Comparison of ENCODE assay signal across 22 cellular contexts in genomic region chr3:66415867-66416428, GRCh38.
DNase-seq lines count a peak whose midpoint lies in the region; ATAC-seq, FAIRE-seq and TF ChIP-seq lines count a peak whose summit lies in the region.
"Had no signal": no experiment of that assay in that cellular context is flagged by ENCODE, and none has a peak within 500 bp of the region (broad histone marks: within the 10 kb centered on the region; RNA-seq: fewer than 3 reads in every experiment).

No MANE protein-coding gene starts in this region.

- H3K4me1 Mint-ChIP-seq in WTC11 (peaks cover 55% of the 10 kb centered on the region), nephron progenitor cell (peaks cover 67% of the 10 kb centered on the region), endothelial cell (ENCODE audit: unreplicated experiment) (peaks cover 29% of the 10 kb centered on the region)
- H3K4me1 Mint-ChIP-seq: memory B cell had no signal

- H3K36me3 ChIP-seq in cardiac muscle cell, result no peaks in the 10 kb centered on the region
- peaks cover 0 to 12% (median 0%) of the 10 kb centered on the region in 4 donors for H3K36me3 ChIP-seq in transverse colon

- in situ Hi-C loops in transverse colon (cut with MboI; ENCODE audit: low pct_ligation_motif_present in 1 of 4, low pct_unique_long_range_greater_than_20kb in 1 of 4, low sequenced_read_pairs in 3 of 4) (loop anchor here in 1 of 4 donors (25.0 kb wide), 1 partner anchor 396 kb away; no protein-coding TSS in a partner anchor), GM13976 (cut with MboI; ENCODE audit: low sequenced_read_pairs, unreplicated experiment) (no loop called here)

- H3K27ac ChIP-seq in cardiac muscle cell, result peak overlapping the region; percentile 67
- peak overlapping the region; percentile 61 to 87 (median 69) for H3K27ac ChIP-seq in transverse colon
- H3K27ac ChIP-seq: hepatocyte had no signal

- CTCF ChIA-PET in WTC11 (lab: Charles Lee), result interaction anchor here (2.2 kb wide), 1 partner anchor 8 kb away, joined by 9 read pairs; no protein-coding TSS in a partner anchor

- TF ChIP-seq POLR2A in transverse colon (IDR thresholded peaks at IDR 0.05), result no peak
- TF ChIP-seq POLR2A in H54 (IDR thresholded peaks at IDR 0.05; ENCODE audit: low read depth, low read length), result no peak

- H3K9me3 ChIP-seq in cardiac muscle cell (ENCODE audit: low read depth) (no peaks in the 10 kb centered on the region), transverse colon (no peaks in the 10 kb centered on the region)
- H3K9me3 ChIP-seq: Caco-2 had no signal

- H3K27ac Mint-ChIP-seq in WTC11 (peak overlapping the region; percentile 39), nephron progenitor cell (peak overlapping the region; percentile 85), endothelial cell (ENCODE audit: unreplicated experiment) (no peak overlapping the region)
- H3K27ac Mint-ChIP-seq: activated CD4-positive, alpha-beta T cell treated with anti-CD3 and anti-CD28 coated beads, Interleukin-2, amount 10 ng/mL, durations not matched to agents 7 days and 5 days; HFFc6; memory B cell had no signal

- H3K27me3 ChIP-seq in cardiac muscle cell (no peaks in the 10 kb centered on the region), transverse colon (no peaks in the 10 kb centered on the region)
- H3K27me3 ChIP-seq: hepatocyte had no signal

- TF ChIP-seq CTCF in WTC11 (IDR thresholded peaks at IDR 0.05) (no peak), cardiac muscle cell (IDR thresholded peaks at IDR 0.05; ENCODE audit: low read depth, low read length) (no peak), nephron progenitor cell (IDR thresholded peaks at IDR 0.05) (no peak), transverse colon (IDR thresholded peaks at IDR 0.05) (no peak), endothelial cell (IDR thresholded peaks at IDR 0.05; ENCODE audit: unreplicated experiment) (no peak), GM13976 (IDR thresholded peaks at IDR 0.05; ENCODE audit: borderline replicate concordance, control extremely low read depth, extremely low read depth, insufficient read depth, missing control alignments) (no peak)

- H3K4me1 ChIP-seq in cardiac muscle cell (ENCODE audit: low read depth) (peaks cover 22% of the 10 kb centered on the region), transverse colon (peaks cover 20 to 60% (median 33%) of the 10 kb centered on the region in 4 donors)

- DNase-seq in WTC11 (ENCODE audit: low spot score) (no peak), cardiac muscle cell (ENCODE audit: low read depth in 1 of 2, low spot score in 1 of 2) (peak in 1 of 2 donors; percentile 40), nephron progenitor cell (no peak), transverse colon (no peak), endothelial cell (ENCODE audit: low spot score) (no peak), GM13976 (ENCODE audit: low spot score) (no peak), H54 (ENCODE audit: insufficient read length, low spot score) (no peak)
- DNase-seq: activated CD4-positive, alpha-beta T cell treated with anti-CD3 and anti-CD28 coated beads, Interleukin-2, amount 10 ng/mL, durations not matched to agents 7 days and 5 days; activated CD8-positive, alpha-beta memory T cell treated with anti-CD3 and anti-CD28 coated beads, Interleukin-2, amount 50 U/mL, for 4 hours; activated naive CD4-positive, alpha-beta T cell treated with Interleukin-2 at 50 U/mL for 16 hours; anterior cingulate cortex; HFFc6; NCI-H1105; NCI-H2081 treated with DMSO at 0.1 percent for 48 hours; NCI-H524 treated with DMSO at 0.1 percent for 48 hours; SW 1271 had no signal

- ATAC-seq in WTC11, result no peak

- no peak for FAIRE-seq in H54 (lab: Jason Lieb, UNC)
- FAIRE-seq: HTR-8/SVneo, islet of Langerhans had no signal

- H3K4me3 Mint-ChIP-seq in WTC11, result no peak overlapping the region
- H3K4me3 Mint-ChIP-seq in nephron progenitor cell, result no peak overlapping the region
- H3K4me3 Mint-ChIP-seq in endothelial cell (ENCODE audit: unreplicated experiment), result no peak overlapping the region
- H3K4me3 Mint-ChIP-seq: activated CD4-positive, alpha-beta T cell treated with anti-CD3 and anti-CD28 coated beads, Interleukin-2, amount 10 ng/mL, durations not matched to agents 7 days and 5 days; HFFc6; memory B cell; nephron had no signal

- H3K36me3 Mint-ChIP-seq in WTC11 (peaks cover 86% of the 10 kb centered on the region), nephron progenitor cell (ENCODE audit: low read depth) (peaks cover 61% of the 10 kb centered on the region), endothelial cell (ENCODE audit: low read depth, unreplicated experiment) (peaks cover 49% of the 10 kb centered on the region)

- intact Hi-C loops in transverse colon (cut with DNase I; ENCODE audit: low total_unique reads), result loop anchor here (2.0 to 10.0 kb wide), 3 partner anchors 41 to 289 kb away; no protein-coding TSS in a partner anchor

- no peak overlapping the region for H3K4me3 ChIP-seq in cardiac muscle cell
- H3K4me3 ChIP-seq in transverse colon, result no peak overlapping the region
- H3K4me3 ChIP-seq: hepatocyte had no signal

- TF ChIP-seq EP300 in transverse colon (IDR thresholded peaks at IDR 0.05; ENCODE audit: low read depth), result no peak

- POLR2A ChIA-PET in WTC11 (lab: Charles Lee), result no interaction called here

- WGBS in transverse colon (ENCODE audit: low coverage in 1 of 2), 2 donors, result 50 to 63% methylated on average over 2 to 5 of the region's 5 CpGs

- H3K9me3 Mint-ChIP-seq in WTC11 (peaks cover 12% of the 10 kb centered on the region), nephron progenitor cell (peaks cover 22% of the 10 kb centered on the region), endothelial cell (ENCODE audit: unreplicated experiment) (peaks cover 12% of the 10 kb centered on the region)

- peaks cover under 1% of the 10 kb centered on the region; the same call in 1 of the 2 replicates for H3K27me3 Mint-ChIP-seq in WTC11 (ENCODE audit: low read depth)
- peaks cover 7% of the 10 kb centered on the region for H3K27me3 Mint-ChIP-seq in nephron progenitor cell (ENCODE audit: low read depth, poor library complexity)
- H3K27me3 Mint-ChIP-seq in endothelial cell (ENCODE audit: unreplicated experiment), result no peaks in the 10 kb centered on the region
- H3K27me3 Mint-ChIP-seq: activated CD4-positive, alpha-beta T cell treated with anti-CD3 and anti-CD28 coated beads, Interleukin-2, amount 10 ng/mL, durations not matched to agents 7 days and 5 days; memory B cell had no signal

TF ChIP-seq in WTC11, 78 proteins besides CTCF, POLR2A, EP300 and RAD21:
- TF ChIP-seq ZNF512 (CRISPR knock-in tag; IDR thresholded peaks at IDR 0.05; ENCODE audit: borderline replicate concordance), result no peak
- TF ChIP-seq, protein P1, sequence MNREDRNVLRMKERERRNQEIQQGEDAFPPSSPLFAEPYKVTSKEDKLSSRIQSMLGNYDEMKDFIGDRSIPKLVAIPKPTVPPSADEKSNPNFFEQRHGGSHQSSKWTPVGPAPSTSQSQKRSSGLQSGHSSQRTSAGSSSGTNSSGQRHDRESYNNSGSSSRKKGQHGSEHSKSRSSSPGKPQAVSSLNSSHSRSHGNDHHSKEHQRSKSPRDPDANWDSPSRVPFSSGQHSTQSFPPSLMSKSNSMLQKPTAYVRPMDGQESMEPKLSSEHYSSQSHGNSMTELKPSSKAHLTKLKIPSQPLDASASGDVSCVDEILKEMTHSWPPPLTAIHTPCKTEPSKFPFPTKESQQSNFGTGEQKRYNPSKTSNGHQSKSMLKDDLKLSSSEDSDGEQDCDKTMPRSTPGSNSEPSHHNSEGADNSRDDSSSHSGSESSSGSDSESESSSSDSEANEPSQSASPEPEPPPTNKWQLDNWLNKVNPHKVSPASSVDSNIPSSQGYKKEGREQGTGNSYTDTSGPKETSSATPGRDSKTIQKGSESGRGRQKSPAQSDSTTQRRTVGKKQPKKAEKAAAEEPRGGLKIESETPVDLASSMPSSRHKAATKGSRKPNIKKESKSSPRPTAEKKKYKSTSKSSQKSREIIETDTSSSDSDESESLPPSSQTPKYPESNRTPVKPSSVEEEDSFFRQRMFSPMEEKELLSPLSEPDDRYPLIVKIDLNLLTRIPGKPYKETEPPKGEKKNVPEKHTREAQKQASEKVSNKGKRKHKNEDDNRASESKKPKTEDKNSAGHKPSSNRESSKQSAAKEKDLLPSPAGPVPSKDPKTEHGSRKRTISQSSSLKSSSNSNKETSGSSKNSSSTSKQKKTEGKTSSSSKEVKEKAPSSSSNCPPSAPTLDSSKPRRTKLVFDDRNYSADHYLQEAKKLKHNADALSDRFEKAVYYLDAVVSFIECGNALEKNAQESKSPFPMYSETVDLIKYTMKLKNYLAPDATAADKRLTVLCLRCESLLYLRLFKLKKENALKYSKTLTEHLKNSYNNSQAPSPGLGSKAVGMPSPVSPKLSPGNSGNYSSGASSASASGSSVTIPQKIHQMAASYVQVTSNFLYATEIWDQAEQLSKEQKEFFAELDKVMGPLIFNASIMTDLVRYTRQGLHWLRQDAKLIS (CRISPR knock-in tag; IDR thresholded peaks at IDR 0.05; ENCODE audit: borderline replicate concordance), result no peak
- no peak for TF ChIP-seq ZNF317 (CRISPR knock-in tag; IDR thresholded peaks at IDR 0.05; ENCODE audit: borderline replicate concordance, low read depth)
TF ChIP-seq in WTC11: peak in this region for 0.
